14 cellular contexts compared by ENCODE assay signal in the genomic region with DNA sequence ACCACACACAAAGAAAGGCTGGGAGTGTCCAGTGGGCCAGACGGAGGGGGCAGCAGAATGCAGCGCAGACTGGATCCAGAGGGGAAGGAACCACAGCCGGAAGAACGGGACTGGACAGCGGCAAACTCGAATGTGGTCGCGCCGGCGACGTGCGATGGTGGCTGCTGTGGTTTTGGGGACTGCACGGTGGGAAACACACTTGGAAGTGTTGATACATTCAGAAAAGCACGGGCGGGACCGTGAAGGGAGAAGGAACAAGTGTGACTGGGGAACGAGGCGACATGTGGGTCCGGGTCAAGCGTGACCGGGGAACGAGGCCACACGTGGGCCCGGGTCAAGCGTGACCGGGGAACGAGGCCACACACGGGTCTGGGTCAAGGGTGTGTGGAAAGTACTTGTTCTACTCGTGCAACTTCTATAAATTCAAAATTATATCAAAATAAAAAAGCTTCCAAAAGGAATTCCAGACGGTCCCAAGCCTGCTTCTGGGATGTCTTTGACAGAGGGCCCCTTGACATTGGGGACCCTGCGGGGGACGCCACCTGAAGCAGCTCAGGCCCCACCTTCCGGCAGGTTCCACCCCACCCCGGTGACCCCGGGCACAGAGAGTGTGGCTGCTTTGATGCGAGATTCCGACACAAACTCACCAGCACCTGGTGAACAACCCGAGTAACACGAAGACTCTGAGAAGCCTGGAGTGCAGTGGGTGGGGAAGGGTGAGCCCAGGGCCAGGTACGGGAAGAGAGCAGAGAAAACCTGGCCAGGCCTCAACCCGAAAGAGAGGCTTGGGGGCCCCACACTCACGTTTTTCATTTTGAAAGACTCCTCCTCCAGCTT. TPM values are rescaled to one million over a fixed set of nuclear protein-coding genes. Genes with fewer than 3 reads are reported as not detected.
DNase-seq lines count a peak whose midpoint lies in the region; ATAC-seq and TF ChIP-seq lines count a peak whose summit lies in the region.
"Had no signal": no experiment of that assay in that cellular context is flagged by ENCODE, and none has a peak within 500 bp of the region (broad histone marks: within the 10 kb centered on the region; RNA-seq: fewer than 3 reads in every experiment).

No MANE protein-coding gene starts in this region.

- peaks cover 23% of the 10 kb centered on the region for H3K36me3 Mint-ChIP-seq in HFFc6 (ENCODE audit: low read depth)
- H3K36me3 Mint-ChIP-seq in activated naive CD8-positive, alpha-beta T cell treated with anti-CD3 and anti-CD28 coated beads, Interleukin-2, amount 50 U/mL, for 24 hours (ENCODE audit: low read depth) = peaks cover 6% of the 10 kb centered on the region
- H3K36me3 Mint-ChIP-seq in stimulated activated naive B cell treated with anti-CD40 and anti-IgM and Interleukin-4, amounts not matched to agents 10 μg/mL and 1 μg/mL and 100 μg/mL, for 72 hours = peaks cover 19 to 46% of the 10 kb centered on the region in 2 donors

- TF ChIP-seq POLR2A in gastroesophageal sphincter (IDR thresholded peaks at IDR 0.05) = no peak

- no peak for TF ChIP-seq EP300 in gastroesophageal sphincter (IDR thresholded peaks at IDR 0.05)

- peak overlapping the region in 2 of 4 donors; percentile 43 to 54 for H3K27ac ChIP-seq in gastroesophageal sphincter
- H3K27ac ChIP-seq: BLaER1 treated with 17β-estradiol and CSF1 and Interleukin-3, amounts not matched to agents 10 nM and 100 nM; colonic mucosa had no signal

- H3K36me3 ChIP-seq in gastroesophageal sphincter = peaks cover 0 to 88% of the 10 kb centered on the region in 2 donors
- H3K36me3 ChIP-seq: colonic mucosa had no signal

- peaks cover 14% of the 10 kb centered on the region for H3K4me1 Mint-ChIP-seq in HFFc6 (ENCODE audit: low read depth)
- peaks cover 2% of the 10 kb centered on the region for H3K4me1 Mint-ChIP-seq in activated naive CD8-positive, alpha-beta T cell treated with anti-CD3 and anti-CD28 coated beads, Interleukin-2, amount 50 U/mL, for 24 hours
- H3K4me1 Mint-ChIP-seq in stimulated activated naive B cell treated with anti-CD40 and anti-IgM and Interleukin-4, amounts not matched to agents 10 μg/mL and 1 μg/mL and 100 μg/mL, for 72 hours = no peaks in the 10 kb centered on the region
- H3K4me1 Mint-ChIP-seq in stimulated activated naive CD8-positive, alpha-beta T cell treated with anti-CD3 and anti-CD28 coated beads, Interleukin-15, amount 100 ng/mL, for 72 hours = no peaks in the 10 kb centered on the region

- H3K9me3 Mint-ChIP-seq in HFFc6 = no peaks in the 10 kb centered on the region
- no peaks in the 10 kb centered on the region for H3K9me3 Mint-ChIP-seq in activated naive CD8-positive, alpha-beta T cell treated with anti-CD3 and anti-CD28 coated beads, Interleukin-2, amount 50 U/mL, for 24 hours
- no peaks in the 10 kb centered on the region for H3K9me3 Mint-ChIP-seq in stimulated activated naive B cell treated with anti-CD40 and anti-IgM and Interleukin-4, amounts not matched to agents 10 μg/mL and 1 μg/mL and 100 μg/mL, for 72 hours
- H3K9me3 Mint-ChIP-seq in stimulated activated naive CD8-positive, alpha-beta T cell treated with anti-CD3 and anti-CD28 coated beads, Interleukin-15, amount 100 ng/mL, for 72 hours = no peaks in the 10 kb centered on the region
- H3K9me3 Mint-ChIP-seq: naive B cell; T-helper 1 cell treated with Interleukin-12 subunit alpha and Interleukin-12 subunit beta and Interleukin-4 antibody, amounts not matched to agents 30 μg/mL and 1 μg/mL, for 36 hours had no signal

- no peaks in the 10 kb centered on the region for H3K27me3 ChIP-seq in gastroesophageal sphincter
- H3K27me3 ChIP-seq: BLaER1 treated with 17β-estradiol and CSF1 and Interleukin-3, amounts not matched to agents 10 nM and 100 nM; colonic mucosa had no signal

- DNase-seq in HFFc6 = no peak
- no peak for DNase-seq in activated naive CD8-positive, alpha-beta T cell treated with anti-CD3 and anti-CD28 coated beads, Interleukin-2, amount 50 U/mL, for 24 hours
- DNase-seq in iPS-NIHi11 (ENCODE audit: low spot score) = peak; percentile 8
- DNase-seq in stimulated activated naive B cell treated with anti-CD40 and anti-IgM and Interleukin-4, amounts not matched to agents 10 μg/mL and 1 μg/mL and 100 μg/mL, for 72 hours = no peak
- DNase-seq in occipital lobe (lab: John Stamatoyannopoulos, UW) = no peak
- no peak for DNase-seq in stimulated activated naive CD8-positive, alpha-beta T cell treated with anti-CD3 and anti-CD28 coated beads, Interleukin-15, amount 100 ng/mL, for 72 hours
- DNase-seq: GOT3; naive B cell; stimulated activated CD8-positive, alpha-beta memory T cell treated with anti-CD3 and anti-CD28 coated beads, Interleukin-4, amount 100 ng/mL, for 48 hours had no signal

- peaks cover 4% of the 10 kb centered on the region for H3K27me3 Mint-ChIP-seq in HFFc6 (ENCODE audit: insufficient read depth)
- no peaks in the 10 kb centered on the region for H3K27me3 Mint-ChIP-seq in activated naive CD8-positive, alpha-beta T cell treated with anti-CD3 and anti-CD28 coated beads, Interleukin-2, amount 50 U/mL, for 24 hours
- H3K27me3 Mint-ChIP-seq in stimulated activated naive B cell treated with anti-CD40 and anti-IgM and Interleukin-4, amounts not matched to agents 10 μg/mL and 1 μg/mL and 100 μg/mL, for 72 hours = no peaks in the 10 kb centered on the region
- no peaks in the 10 kb centered on the region for H3K27me3 Mint-ChIP-seq in stimulated activated naive CD8-positive, alpha-beta T cell treated with anti-CD3 and anti-CD28 coated beads, Interleukin-15, amount 100 ng/mL, for 72 hours
- H3K27me3 Mint-ChIP-seq: naive B cell had no signal

- WGBS in gastroesophageal sphincter (ENCODE audit: low coverage in 1 of 2), 2 donors = 73 to 89% methylated on average over 8 to 20 of the region's 42 CpGs

- H3K4me1 ChIP-seq in gastroesophageal sphincter = peaks cover 0 to 18% (median 6%) of the 10 kb centered on the region in 3 donors
- H3K4me1 ChIP-seq: colonic mucosa had no signal

- no peak overlapping the region for H3K4me3 ChIP-seq in gastroesophageal sphincter
- H3K4me3 ChIP-seq: BLaER1 treated with 17β-estradiol and CSF1 and Interleukin-3, amounts not matched to agents 10 nM and 100 nM; colonic mucosa had no signal

- TF ChIP-seq CTCF in HFFc6 (IDR thresholded peaks at IDR 0.05) (no peak), gastroesophageal sphincter (IDR thresholded peaks at IDR 0.05) (no peak)

- no peak for ATAC-seq in activated naive CD8-positive, alpha-beta T cell treated with anti-CD3 and anti-CD28 coated beads, Interleukin-2, amount 50 U/mL, for 24 hours
- ATAC-seq in stimulated activated naive B cell treated with anti-CD40 and anti-IgM and Interleukin-4, amounts not matched to agents 10 μg/mL and 1 μg/mL and 100 μg/mL, for 72 hours (replicated peaks) = no peak
- ATAC-seq in stimulated activated naive CD8-positive, alpha-beta T cell treated with anti-CD3 and anti-CD28 coated beads, Interleukin-15, amount 100 ng/mL, for 72 hours = no peak
- no peak for ATAC-seq in HG03095 (IDR thresholded peaks at IDR 0.05; ENCODE audit: unreplicated experiment)
- no peak for ATAC-seq in gastroesophageal sphincter

- H3K9me3 ChIP-seq in gastroesophageal sphincter = no peaks in the 10 kb centered on the region
- H3K9me3 ChIP-seq: BLaER1 treated with 17β-estradiol and CSF1 and Interleukin-3, amounts not matched to agents 10 nM and 100 nM; colonic mucosa had no signal

- peak overlapping the region; percentile 96 for H3K27ac Mint-ChIP-seq in HFFc6
- peak overlapping the region; percentile 7 for H3K27ac Mint-ChIP-seq in activated naive CD8-positive, alpha-beta T cell treated with anti-CD3 and anti-CD28 coated beads, Interleukin-2, amount 50 U/mL, for 24 hours
- H3K27ac Mint-ChIP-seq in stimulated activated naive B cell treated with anti-CD40 and anti-IgM and Interleukin-4, amounts not matched to agents 10 μg/mL and 1 μg/mL and 100 μg/mL, for 72 hours = peak overlapping the region; percentile 60
- H3K27ac Mint-ChIP-seq in stimulated activated naive CD8-positive, alpha-beta T cell treated with anti-CD3 and anti-CD28 coated beads, Interleukin-15, amount 100 ng/mL, for 72 hours = peak overlapping the region in 1 of 2 donors; percentile 89

- peak overlapping the region; percentile 55 for H3K4me3 Mint-ChIP-seq in HFFc6
- H3K4me3 Mint-ChIP-seq in activated naive CD8-positive, alpha-beta T cell treated with anti-CD3 and anti-CD28 coated beads, Interleukin-2, amount 50 U/mL, for 24 hours = no peak overlapping the region
- no peak overlapping the region for H3K4me3 Mint-ChIP-seq in stimulated activated naive B cell treated with anti-CD40 and anti-IgM and Interleukin-4, amounts not matched to agents 10 μg/mL and 1 μg/mL and 100 μg/mL, for 72 hours
- H3K4me3 Mint-ChIP-seq in stimulated activated naive CD8-positive, alpha-beta T cell treated with anti-CD3 and anti-CD28 coated beads, Interleukin-15, amount 100 ng/mL, for 72 hours = no peak overlapping the region
- H3K4me3 Mint-ChIP-seq: naive B cell; T-helper 1 cell treated with Interleukin-12 subunit alpha and Interleukin-12 subunit beta and Interleukin-4 antibody, amounts not matched to agents 30 μg/mL and 1 μg/mL, for 36 hours had no signal

RNA-seq across cellular contexts. Expression of gene C13orf46, which starts 25.1 kb away (rescaled TPM):
- 1 to 10 TPM; 1.4 to 2.5 (median 2.0) TPM for total RNA-seq in HFFc6 (2021; fragmentation: NEBNext Ultra II Directional; extraction: Animal tissue kit (Norgen Biotek cat#: 25700))
- 0.16 TPM for total RNA-seq in occipital lobe
- 1 to 10 TPM in 2 of 4 donors, under 1 TPM in 1, not detected in 1; 0.31 to 6.6 (median 5.9) TPM for total RNA-seq in gastroesophageal sphincter
